In genomic region chr7:4191046-4191445, GRCh38 we compare ENCODE assay signal across 28 cellular contexts.
"Had no signal": no experiment of that assay in that cellular context is flagged by ENCODE, and none has a peak within 500 bp of the region (broad histone marks: within the 10 kb centered on the region; RNA-seq: fewer than 3 reads in every experiment).

No MANE protein-coding gene starts in this region.

- ATAC-seq: activated CD8-positive, alpha-beta T cell treated with anti-CD3 and anti-CD28 coated beads, Interleukin-2, amount 10 ng/mL, durations not matched to agents 7 days and 5 days; Panc1 had no signal

- H3K4me1 Mint-ChIP-seq: activated naive CD4-positive, alpha-beta T cell treated with anti-CD3 and anti-CD28 coated beads, Interleukin-2, amount 50 U/mL, for 24 hours had no signal

- H3K4me3 ChIP-seq: breast epithelium, MG63 had no signal

- H3K9me3 Mint-ChIP-seq: activated naive CD4-positive, alpha-beta T cell treated with anti-CD3 and anti-CD28 coated beads, Interleukin-2, amount 50 U/mL, for 24 hours; activated T-cell treated with anti-CD3 and anti-CD28 coated beads, Interleukin-2, amount 50 U/mL, for 24 hours; activated T-helper 1 cell treated with anti-CD3 and anti-CD28 coated beads, Interleukin-12 subunit alpha, Interleukin-12 subunit beta, Interleukin-2, Interleukin-4 antibody, amounts not matched to agents 30 ng/mL and 10 ng/mL and 1 ng/mL, durations not matched to agents 14 hours and 24 hours and 36 hours; T-helper 1 cell treated with Interleukin-12 subunit alpha and Interleukin-12 subunit beta and Interleukin-4 antibody, amounts not matched to agents 30 μg/mL and 1 μg/mL, for 36 hours had no signal

- H3K27ac Mint-ChIP-seq: activated CD8-positive, alpha-beta T cell treated with anti-CD3 and anti-CD28 coated beads, Interleukin-2, amount 10 ng/mL, durations not matched to agents 7 days and 5 days; activated naive CD4-positive, alpha-beta T cell treated with anti-CD3 and anti-CD28 coated beads, Interleukin-2, amount 50 U/mL, for 24 hours; activated T-cell treated with anti-CD3 and anti-CD28 coated beads, Interleukin-2, amount 50 U/mL, for 24 hours; activated T-helper 1 cell treated with anti-CD3 and anti-CD28 coated beads, Interleukin-12 subunit alpha, Interleukin-12 subunit beta, Interleukin-2, Interleukin-4 antibody, amounts not matched to agents 30 ng/mL and 10 ng/mL and 1 ng/mL, durations not matched to agents 14 hours and 24 hours and 36 hours; T-helper 1 cell treated with Interleukin-12 subunit alpha and Interleukin-12 subunit beta and Interleukin-4 antibody, amounts not matched to agents 30 μg/mL and 1 μg/mL, for 36 hours had no signal

- H3K4me3 Mint-ChIP-seq: activated CD8-positive, alpha-beta T cell treated with anti-CD3 and anti-CD28 coated beads, Interleukin-2, amount 10 ng/mL, durations not matched to agents 7 days and 5 days; activated naive CD4-positive, alpha-beta T cell treated with anti-CD3 and anti-CD28 coated beads, Interleukin-2, amount 50 U/mL, for 24 hours; activated T-cell treated with anti-CD3 and anti-CD28 coated beads, Interleukin-2, amount 50 U/mL, for 24 hours; activated T-helper 1 cell treated with anti-CD3 and anti-CD28 coated beads, Interleukin-12 subunit alpha, Interleukin-12 subunit beta, Interleukin-2, Interleukin-4 antibody, amounts not matched to agents 30 ng/mL and 10 ng/mL and 1 ng/mL, durations not matched to agents 14 hours and 24 hours and 36 hours; T-helper 1 cell treated with Interleukin-12 subunit alpha and Interleukin-12 subunit beta and Interleukin-4 antibody, amounts not matched to agents 30 μg/mL and 1 μg/mL, for 36 hours had no signal

- H3K36me3 ChIP-seq: breast epithelium, MG63 had no signal

- H3K4me2 ChIP-seq: KMS-11 had no signal

- H3K27me3 ChIP-seq: breast epithelium, MG63 had no signal

- H3K4me1 ChIP-seq: breast epithelium had no signal

- H3K27me3 Mint-ChIP-seq: activated naive CD4-positive, alpha-beta T cell treated with anti-CD3 and anti-CD28 coated beads, Interleukin-2, amount 50 U/mL, for 24 hours; activated T-cell treated with anti-CD3 and anti-CD28 coated beads, Interleukin-2, amount 50 U/mL, for 24 hours had no signal

- H3K36me3 Mint-ChIP-seq: activated naive CD4-positive, alpha-beta T cell treated with anti-CD3 and anti-CD28 coated beads, Interleukin-2, amount 50 U/mL, for 24 hours had no signal

- H3K27ac ChIP-seq: breast epithelium, KMS-11 had no signal

- H3K9me3 ChIP-seq: breast epithelium, MG63 had no signal

- DNase-seq: activated CD4-positive, alpha-beta T cell treated with anti-CD3 and anti-CD28 coated beads for 48 hours; activated CD4-positive, alpha-beta T cell treated with anti-CD3 and anti-CD28 coated beads, Interleukin-2, amount 50 U/mL, for 4 hours; activated CD4-positive, CD25-positive, alpha-beta regulatory T cell treated with anti-CD3 and anti-CD28 coated beads, Interleukin-2, amount 50 U/mL, for 72 hours; activated CD8-positive, alpha-beta T cell treated with anti-CD3 and anti-CD28 coated beads, Interleukin-2, amount 10 ng/mL, durations not matched to agents 7 days and 5 days; activated effector memory CD4-positive, alpha-beta T cell treated with Interleukin-2 at 50 U/mL for 16 hours; activated naive CD4-positive, alpha-beta T cell; activated T-cell treated with anti-CD3 and anti-CD28 coated beads, Interleukin-2, amount 50 U/mL, for 24 hours; caudate nucleus; MG63; MV-4-11; NCI-H1092 treated with DMSO at 0.1 percent for 48 hours; NCI-H1417 treated with DMSO at 0.1 percent for 48 hours; NCI-H1694; NCI-H2029; NCI-H2107; NCI-H345; NCI-H510A; NCI-H526 treated with DMSO at 0.1 percent for 48 hours; NK-92 treated with Interleukin-12 subunit alpha and Interleukin-12 subunit beta, amount 100 ng/mL, for 24 hours; OCI-M1; RPMI8226; SHP77 had no signal
